33 cellular contexts compared by ENCODE assay signal in genomic region chr5:111976705-111977104, GRCh38.
DNase-seq lines count a peak whose midpoint lies in the region; ATAC-seq and TF ChIP-seq lines count a peak whose summit lies in the region.
"Had no signal": no experiment of that assay in that cellular context is flagged by ENCODE, and none has a peak within 500 bp of the region (broad histone marks: within the 10 kb centered on the region; RNA-seq: fewer than 3 reads in every experiment).

No MANE protein-coding gene starts in this region.

- ATAC-seq in HG03280 (IDR thresholded peaks at IDR 0.05; ENCODE audit: unreplicated experiment) (no peak), HG02610 (IDR thresholded peaks at IDR 0.05; ENCODE audit: unreplicated experiment) (no peak), GM19328 (IDR thresholded peaks at IDR 0.05; ENCODE audit: unreplicated experiment) (no peak)
- ATAC-seq: A549; activated T-cell treated with anti-CD3 and anti-CD28 coated beads, Interleukin-2, amount 50 U/mL, for 72 hours; gastroesophageal sphincter; GM12878; left lobe of liver had no signal

- no peak overlapping the region for H3K27ac ChIP-seq in epithelial cell of prostate
- H3K27ac ChIP-seq: A549, neural progenitor cell, prostate gland, SJSA1, stomach, tibial nerve had no signal

- no peaks in the 10 kb centered on the region for H3K36me3 Mint-ChIP-seq in osteocyte (ENCODE audit: unreplicated experiment)
- H3K36me3 Mint-ChIP-seq: memory B cell, neural progenitor cell had no signal

- no peaks in the 10 kb centered on the region for H3K9me3 Mint-ChIP-seq in osteocyte (ENCODE audit: unreplicated experiment)
- H3K9me3 Mint-ChIP-seq: activated T-cell treated with anti-CD3 and anti-CD28 coated beads, Interleukin-2, amount 50 U/mL, for 72 hours; memory B cell; neural progenitor cell had no signal

- peaks cover 73% of the 10 kb centered on the region for H3K4me1 Mint-ChIP-seq in osteocyte (ENCODE audit: unreplicated experiment)
- H3K4me1 Mint-ChIP-seq: memory B cell had no signal

- peak overlapping the region; percentile 92 for H3K27ac Mint-ChIP-seq in osteocyte (ENCODE audit: unreplicated experiment)
- H3K27ac Mint-ChIP-seq: activated T-cell treated with anti-CD3 and anti-CD28 coated beads, Interleukin-2, amount 50 U/mL, for 72 hours; memory B cell had no signal

- peak; percentile 68 for DNase-seq in AG10803 (ENCODE audit: low read depth)
- peak; percentile 23 for DNase-seq in LNCaP clone FGC (ENCODE audit: low read depth)
- peak; percentile 16 for DNase-seq in epithelial cell of prostate (ENCODE audit: low read depth, low spot score)
- DNase-seq in osteocyte (ENCODE audit: extremely low spot score, unreplicated experiment), result no peak
- no peak for DNase-seq in GF-D8 (lab: John Stamatoyannopoulos, UW)
- DNase-seq: activated CD4-positive, alpha-beta T cell treated with anti-CD3 and anti-CD28 coated beads, Interleukin-2, amount 50 U/mL, for 4 hours; activated naive CD4-positive, alpha-beta T cell treated with Interleukin-2 at 50 U/mL for 16 hours; activated T-cell treated with anti-CD3 and anti-CD28 coated beads, Interleukin-2, amount 50 U/mL, for 72 hours; C1 segment of cervical spinal cord; Caco-2; DMS79 treated with DMSO at 0.1 percent for 48 hours; effector CD8-positive, alpha-beta T cell; erythroblast; MG63; NCI-H2029 treated with DMSO at 0.1 percent for 48 hours; NCI-H345; NCI-H774; stimulated activated CD4-positive, alpha-beta T cell treated with anti-CD3 and anti-CD28 coated beads, Interleukin-1b, Interleukin-23, amount 100 ng/mL, for 48 hours; stomach; T-helper 1 cell had no signal

- H3K4me3 ChIP-seq in AG10803 (ENCODE audit: low read length), result no peak overlapping the region
- no peak overlapping the region for H3K4me3 ChIP-seq in LNCaP clone FGC (ENCODE audit: low read depth, low read length)
- H3K4me3 ChIP-seq: A549, gastroesophageal sphincter, GM12878, MG63, neural progenitor cell, prostate gland, SJSA1, skin epidermis, stomach, tibial nerve had no signal

- H3K27me3 Mint-ChIP-seq in osteocyte (ENCODE audit: unreplicated experiment), result no peaks in the 10 kb centered on the region
- H3K27me3 Mint-ChIP-seq: memory B cell had no signal

- no peak overlapping the region for H3K4me3 Mint-ChIP-seq in osteocyte (ENCODE audit: unreplicated experiment)
- H3K4me3 Mint-ChIP-seq: activated T-cell treated with anti-CD3 and anti-CD28 coated beads, Interleukin-2, amount 50 U/mL, for 72 hours; memory B cell; neural progenitor cell had no signal

- TF ChIP-seq CTCF in AG10803 (conservative IDR thresholded peaks at IDR 0.05; ENCODE audit: low read length), result no peak
- no peak for TF ChIP-seq CTCF in LNCaP clone FGC (IDR thresholded peaks at IDR 0.05; ENCODE audit: control insufficient read depth, extremely low read depth, insufficient read depth)
- TF ChIP-seq CTCF in osteocyte (IDR thresholded peaks at IDR 0.05), result no peak

Comparison
In these comparisons a context has a peak if more than half of its experiments do, and no peak if none do; other contexts are left out.
1. DNase-seq: peak in AG10803 (single experiment), LNCaP clone FGC (single experiment) and epithelial cell of prostate (single experiment); none in osteocyte (single experiment) and GF-D8 (single experiment).